In the genomic region with DNA sequence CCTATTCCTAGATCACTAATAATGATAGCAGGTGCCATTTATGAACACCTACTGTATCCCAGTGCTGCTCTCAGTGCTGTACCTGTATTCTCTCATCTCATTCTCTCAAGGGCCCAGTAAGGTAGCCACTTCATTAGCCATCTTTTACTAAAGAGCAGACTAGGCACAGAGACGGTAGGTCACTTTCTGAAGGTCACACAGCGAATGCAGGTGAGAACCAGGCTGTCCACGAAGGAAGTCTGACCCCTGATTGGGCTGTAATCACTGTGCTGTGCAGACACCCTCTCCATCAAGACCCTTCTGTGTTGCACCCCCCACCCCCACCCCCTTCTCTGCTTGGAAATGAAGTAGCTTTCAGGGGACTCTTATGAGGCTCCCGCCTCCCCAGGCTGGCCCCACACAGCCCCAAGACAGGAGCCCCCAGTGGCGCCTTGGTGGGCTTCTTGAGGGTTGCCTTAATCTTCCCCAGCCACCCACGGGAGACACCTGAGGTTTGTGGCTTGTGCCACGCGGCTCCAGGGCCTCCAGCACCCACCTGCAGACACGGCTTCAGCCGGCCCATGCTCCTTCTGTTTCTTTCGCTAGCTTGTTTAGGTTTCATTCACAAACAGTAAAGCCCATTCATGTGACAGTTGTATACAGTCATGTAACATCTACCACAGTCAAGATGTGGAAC, we compare ENCODE assay signal across 3 cellular contexts.
TF ChIP-seq lines count a peak whose summit lies in the region.

No MANE protein-coding gene starts in this region.

TF ChIP-seq in K562, 482 proteins besides CTCF, POLR2A, EP300 and RAD21:
- TF ChIP-seq, protein P1, sequence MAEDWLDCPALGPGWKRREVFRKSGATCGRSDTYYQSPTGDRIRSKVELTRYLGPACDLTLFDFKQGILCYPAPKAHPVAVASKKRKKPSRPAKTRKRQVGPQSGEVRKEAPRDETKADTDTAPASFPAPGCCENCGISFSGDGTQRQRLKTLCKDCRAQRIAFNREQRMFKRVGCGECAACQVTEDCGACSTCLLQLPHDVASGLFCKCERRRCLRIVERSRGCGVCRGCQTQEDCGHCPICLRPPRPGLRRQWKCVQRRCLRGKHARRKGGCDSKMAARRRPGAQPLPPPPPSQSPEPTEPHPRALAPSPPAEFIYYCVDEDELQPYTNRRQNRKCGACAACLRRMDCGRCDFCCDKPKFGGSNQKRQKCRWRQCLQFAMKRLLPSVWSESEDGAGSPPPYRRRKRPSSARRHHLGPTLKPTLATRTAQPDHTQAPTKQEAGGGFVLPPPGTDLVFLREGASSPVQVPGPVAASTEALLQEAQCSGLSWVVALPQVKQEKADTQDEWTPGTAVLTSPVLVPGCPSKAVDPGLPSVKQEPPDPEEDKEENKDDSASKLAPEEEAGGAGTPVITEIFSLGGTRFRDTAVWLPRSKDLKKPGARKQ (CRISPR knock-in tag; IDR thresholded peaks at IDR 0.05) = no peak
- TF ChIP-seq BCOR (IDR thresholded peaks at IDR 0.05) = peak; percentile 62; the same call in 1 of the 2 replicates
- no peak for TF ChIP-seq DNMT1 (IDR thresholded peaks at IDR 0.05)
- no peak for TF ChIP-seq MAZ (CRISPR knock-in tag; conservative IDR thresholded peaks at IDR 0.05 in 1 of 2, IDR thresholded peaks at IDR 0.05 in 1 of 2)
- peak; percentile 71 for TF ChIP-seq RBM25 (IDR thresholded peaks at IDR 0.05; ENCODE audit: low read depth, low read length, severe bottlenecking)
- peak; percentile 58 for TF ChIP-seq ZFP36 (IDR thresholded peaks at IDR 0.05; ENCODE audit: low read depth, low read length, partially characterized antibody)
- TF ChIP-seq JUNB (CRISPR knock-in tag; conservative IDR thresholded peaks at IDR 0.05) = no peak

TF ChIP-seq in H1, 55 proteins besides CTCF, POLR2A, EP300 and RAD21:
- peak; percentile 82; the same call in 1 of the 2 replicates for TF ChIP-seq KDM1A (IDR thresholded peaks at IDR 0.05; ENCODE audit: borderline replicate concordance, low read length)
- no peak for TF ChIP-seq POU5F1 (IDR thresholded peaks at IDR 0.05; ENCODE audit: low read depth, low read length)

TF ChIP-seq in SK-N-SH, 30 proteins besides CTCF, POLR2A, EP300 and RAD21:
- TF ChIP-seq FOXJ3 (CRISPR knock-in tag; IDR thresholded peaks at IDR 0.05) (no peak), CHD2 (IDR thresholded peaks at IDR 0.05; ENCODE audit: low read length, partially characterized antibody) (no peak), GATA2 (CRISPR knock-in tag; IDR thresholded peaks at IDR 0.05) (no peak), SIN3A (IDR thresholded peaks at IDR 0.05; ENCODE audit: borderline replicate concordance, low read depth, low read length) (no peak), NFIC (IDR thresholded peaks at IDR 0.05; ENCODE audit: borderline replicate concordance) (no peak), RXRA (IDR thresholded peaks at IDR 0.05; ENCODE audit: borderline replicate concordance, low read depth) (no peak), EZH2phosphoT487 (IDR thresholded peaks at IDR 0.05; ENCODE audit: borderline replicate concordance, low read depth) (no peak), TAF1 (IDR thresholded peaks at IDR 0.05; ENCODE audit: borderline replicate concordance, low read depth, low read length) (no peak), POLR2AphosphoS5 (IDR thresholded peaks at IDR 0.05; ENCODE audit: low read depth, low read length) (no peak), SMC3 (IDR thresholded peaks at IDR 0.05; ENCODE audit: low read depth, low read length) (no peak), RFX5 (IDR thresholded peaks at IDR 0.05; ENCODE audit: low read length) (no peak), MXI1 (IDR thresholded peaks at IDR 0.05; ENCODE audit: low read depth, low read length) (no peak)
- TF ChIP-seq, protein P2, sequence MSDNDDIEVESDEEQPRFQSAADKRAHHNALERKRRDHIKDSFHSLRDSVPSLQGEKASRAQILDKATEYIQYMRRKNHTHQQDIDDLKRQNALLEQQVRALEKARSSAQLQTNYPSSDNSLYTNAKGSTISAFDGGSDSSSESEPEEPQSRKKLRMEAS (IDR thresholded peaks at IDR 0.05; ENCODE audit: low read depth) = no peak
- TF ChIP-seq, protein P3, sequence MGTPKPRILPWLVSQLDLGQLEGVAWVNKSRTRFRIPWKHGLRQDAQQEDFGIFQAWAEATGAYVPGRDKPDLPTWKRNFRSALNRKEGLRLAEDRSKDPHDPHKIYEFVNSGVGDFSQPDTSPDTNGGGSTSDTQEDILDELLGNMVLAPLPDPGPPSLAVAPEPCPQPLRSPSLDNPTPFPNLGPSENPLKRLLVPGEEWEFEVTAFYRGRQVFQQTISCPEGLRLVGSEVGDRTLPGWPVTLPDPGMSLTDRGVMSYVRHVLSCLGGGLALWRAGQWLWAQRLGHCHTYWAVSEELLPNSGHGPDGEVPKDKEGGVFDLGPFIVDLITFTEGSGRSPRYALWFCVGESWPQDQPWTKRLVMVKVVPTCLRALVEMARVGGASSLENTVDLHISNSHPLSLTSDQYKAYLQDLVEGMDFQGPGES (IDR thresholded peaks at IDR 0.05; ENCODE audit: low read depth, low read length) = no peak
- TF ChIP-seq, protein P4, sequence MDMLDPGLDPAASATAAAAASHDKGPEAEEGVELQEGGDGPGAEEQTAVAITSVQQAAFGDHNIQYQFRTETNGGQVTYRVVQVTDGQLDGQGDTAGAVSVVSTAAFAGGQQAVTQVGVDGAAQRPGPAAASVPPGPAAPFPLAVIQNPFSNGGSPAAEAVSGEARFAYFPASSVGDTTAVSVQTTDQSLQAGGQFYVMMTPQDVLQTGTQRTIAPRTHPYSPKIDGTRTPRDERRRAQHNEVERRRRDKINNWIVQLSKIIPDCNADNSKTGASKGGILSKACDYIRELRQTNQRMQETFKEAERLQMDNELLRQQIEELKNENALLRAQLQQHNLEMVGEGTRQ (IDR thresholded peaks at IDR 0.05; ENCODE audit: borderline replicate concordance, low read depth, low read length) = no peak
- TF ChIP-seq, protein P5, sequence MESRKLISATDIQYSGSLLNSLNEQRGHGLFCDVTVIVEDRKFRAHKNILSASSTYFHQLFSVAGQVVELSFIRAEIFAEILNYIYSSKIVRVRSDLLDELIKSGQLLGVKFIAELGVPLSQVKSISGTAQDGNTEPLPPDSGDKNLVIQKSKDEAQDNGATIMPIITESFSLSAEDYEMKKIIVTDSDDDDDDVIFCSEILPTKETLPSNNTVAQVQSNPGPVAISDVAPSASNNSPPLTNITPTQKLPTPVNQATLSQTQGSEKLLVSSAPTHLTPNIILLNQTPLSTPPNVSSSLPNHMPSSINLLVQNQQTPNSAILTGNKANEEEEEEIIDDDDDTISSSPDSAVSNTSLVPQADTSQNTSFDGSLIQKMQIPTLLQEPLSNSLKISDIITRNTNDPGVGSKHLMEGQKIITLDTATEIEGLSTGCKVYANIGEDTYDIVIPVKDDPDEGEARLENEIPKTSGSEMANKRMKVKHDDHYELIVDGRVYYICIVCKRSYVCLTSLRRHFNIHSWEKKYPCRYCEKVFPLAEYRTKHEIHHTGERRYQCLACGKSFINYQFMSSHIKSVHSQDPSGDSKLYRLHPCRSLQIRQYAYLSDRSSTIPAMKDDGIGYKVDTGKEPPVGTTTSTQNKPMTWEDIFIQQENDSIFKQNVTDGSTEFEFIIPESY (IDR thresholded peaks at IDR 0.05; ENCODE audit: borderline replicate concordance, low read depth) = no peak
- TF ChIP-seq, protein P6, sequence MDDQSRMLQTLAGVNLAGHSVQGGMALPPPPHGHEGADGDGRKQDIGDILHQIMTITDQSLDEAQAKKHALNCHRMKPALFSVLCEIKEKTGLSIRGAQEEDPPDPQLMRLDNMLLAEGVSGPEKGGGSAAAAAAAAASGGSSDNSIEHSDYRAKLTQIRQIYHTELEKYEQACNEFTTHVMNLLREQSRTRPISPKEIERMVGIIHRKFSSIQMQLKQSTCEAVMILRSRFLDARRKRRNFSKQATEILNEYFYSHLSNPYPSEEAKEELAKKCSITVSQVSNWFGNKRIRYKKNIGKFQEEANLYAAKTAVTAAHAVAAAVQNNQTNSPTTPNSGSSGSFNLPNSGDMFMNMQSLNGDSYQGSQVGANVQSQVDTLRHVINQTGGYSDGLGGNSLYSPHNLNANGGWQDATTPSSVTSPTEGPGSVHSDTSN (IDR thresholded peaks at IDR 0.05) = no peak
